8 cellular contexts compared by ENCODE assay signal in genomic region chr2:240586919-240587800, GRCh38.
A peak's percentile ranks its signal among the peaks of the same experiment; 100 is the strongest.
DNase-seq lines count a peak whose midpoint lies in the region; ATAC-seq lines count a peak whose summit lies in the region.

No MANE protein-coding gene starts in this region.

- peaks cover 13% of the 10 kb centered on the region for H3K4me1 ChIP-seq in iPS-18a (ENCODE audit: control insufficient read depth, low read depth, low read length)

- H3K27ac ChIP-seq in angular gyrus (ENCODE audit: low read depth, low read length), result peak overlapping the region; percentile 88
- no peak overlapping the region for H3K27ac ChIP-seq in iPS-18a (ENCODE audit: low read length)

- no peaks in the 10 kb centered on the region for H3K9me3 ChIP-seq in iPS-18a (ENCODE audit: control insufficient read depth, low read depth, low read length)

- peaks cover 3% of the 10 kb centered on the region for H3K36me3 ChIP-seq in iPS-18a (ENCODE audit: control insufficient read depth, low read depth, low read length)

- H3K4me3 ChIP-seq in iPS-18a (ENCODE audit: low read length), result peak overlapping the region; percentile 78

- no peaks in the 10 kb centered on the region for H3K27me3 ChIP-seq in iPS-18a (ENCODE audit: control insufficient read depth, insufficient read depth, low read length)

- peak; percentile 12 for ATAC-seq in HG03442 (IDR thresholded peaks at IDR 0.05; ENCODE audit: unreplicated experiment)

- peak overlapping the region; percentile 33 for H3K9ac ChIP-seq in iPS-18a (ENCODE audit: low read length)

- peak; percentile 31 for DNase-seq in NCI-H2029 (lab: John Stamatoyannopoulos, UW)
- DNase-seq in NCI-H2029 treated with DMSO at 0.1 percent for 48 hours (lab: John Stamatoyannopoulos, UW), result no peak
- DNase-seq in SHP77 treated with DMSO at 0.1 percent for 48 hours (lab: John Stamatoyannopoulos, UW), result peak; percentile 17
- DNase-seq in stimulated activated CD4-positive, alpha-beta T cell treated with anti-CD3 and anti-CD28 coated beads, Interleukin-1b, Interleukin-23, amount 100 ng/mL, for 4 hours (ENCODE audit: low read depth in 2 of 2), result peak; percentile 35 to 46
- no peak for DNase-seq in putamen (ENCODE audit: low spot score)

Comparison
In these comparisons a context has a peak if more than half of its experiments do, and no peak if none do; other contexts are left out.
1. DNase-seq: peak in NCI-H2029 (single experiment), SHP77 treated with DMSO at 0.1 percent for 48 hours (single experiment) and stimulated activated CD4-positive, alpha-beta T cell treated with anti-CD3 and anti-CD28 coated beads, Interleukin-1b, Interleukin-23, amount 100 ng/mL, for 4 hours (2 of 2); none in NCI-H2029 treated with DMSO at 0.1 percent for 48 hours (single experiment) and putamen (single experiment).